In the genomic region with DNA sequence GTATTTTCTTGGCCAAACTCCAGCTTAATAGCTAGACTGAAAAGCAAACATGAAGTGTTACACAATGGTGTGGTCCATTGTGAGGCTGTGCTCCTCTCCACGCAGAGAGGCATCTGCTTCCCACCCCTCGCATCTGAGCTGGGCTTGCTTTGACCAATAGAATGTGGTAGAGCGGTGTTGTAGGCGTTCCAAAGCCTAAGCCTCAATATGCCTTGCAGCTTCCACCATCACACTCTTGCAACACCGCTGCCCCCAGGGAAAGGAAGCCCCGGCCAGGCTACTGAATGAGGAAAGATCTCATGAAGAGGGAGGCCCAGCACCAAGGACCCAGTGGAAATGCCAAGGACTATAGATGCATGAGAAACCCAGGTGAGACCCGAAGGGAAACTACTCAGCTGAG, we compare ENCODE assay signal across 24 cellular contexts. TPM values are rescaled to one million over a fixed set of nuclear protein-coding genes. Genes with fewer than 3 reads are reported as not detected.
A peak's percentile ranks its signal among the peaks of the same experiment; 100 is the strongest.
DNase-seq lines count a peak whose midpoint lies in the region; ATAC-seq and TF ChIP-seq lines count a peak whose summit lies in the region.
"Had no signal": no experiment of that assay in that cellular context is flagged by ENCODE, and none has a peak within 500 bp of the region (broad histone marks: within the 10 kb centered on the region; RNA-seq: fewer than 3 reads in every experiment).

No MANE protein-coding gene starts in this region.

- H3K79me2 ChIP-seq in Loucy (ENCODE audit: insufficient read depth, low read length) = peaks cover 97% of the 10 kb centered on the region

- DNase-seq in AML-193 (lab: John Stamatoyannopoulos, UW) (peak; percentile 64 to 65), SKM-1 (lab: John Stamatoyannopoulos, UW; ENCODE audit: unreplicated experiment) (peak; percentile 80), fibroblast of villous mesenchyme (ENCODE audit: low read depth) (peak; percentile 71), DMS 273 (lab: John Stamatoyannopoulos, UW; ENCODE audit: unreplicated experiment) (no peak), MG63 (no peak), body of pancreas (no peak)
- no peak for DNase-seq in activated effector memory CD4-positive, alpha-beta T cell treated with anti-CD3 and anti-CD28 coated beads, Interleukin-2, amount 50 U/mL, for 16 hours
- DNase-seq: BE2C; Caco-2; CD4-positive, alpha-beta T cell; DMS153; GF-D8; GM23248; KG1; NCI-H1105; NCI-H1694; NCI-H510A; NCI-H82; PC-3; SW 1271 had no signal

- TF ChIP-seq POLR2A in body of pancreas (IDR thresholded peaks at IDR 0.05) = no peak

- peaks cover 6% of the 10 kb centered on the region; the same call in 1 of the 2 replicates for H3K36me3 ChIP-seq in Loucy (ENCODE audit: insufficient read depth, low read length)
- no peaks in the 10 kb centered on the region for H3K36me3 ChIP-seq in MG63
- no peaks in the 10 kb centered on the region for H3K36me3 ChIP-seq in body of pancreas (replicated peaks in 1 of 2; ENCODE audit: insufficient read depth in 1 of 2, low read depth in 2 of 2)
- H3K36me3 ChIP-seq: BE2C, SJSA1 had no signal

- H3K27me3 ChIP-seq in Loucy (ENCODE audit: insufficient read depth, low read length, poor library complexity, severe bottlenecking) (no peaks in the 10 kb centered on the region), MG63 (no peaks in the 10 kb centered on the region), body of pancreas (no peaks in the 10 kb centered on the region)
- H3K27me3 ChIP-seq: BE2C, SJSA1 had no signal

- H3K9me3 ChIP-seq in Loucy (ENCODE audit: insufficient read depth, low read depth, low read length) = no peaks in the 10 kb centered on the region
- no peaks in the 10 kb centered on the region for H3K9me3 ChIP-seq in MG63
- H3K9me3 ChIP-seq in body of pancreas = no peaks in the 10 kb centered on the region
- H3K9me3 ChIP-seq: BE2C, Caco-2, SJSA1 had no signal

- ATAC-seq in body of pancreas = no peak
- ATAC-seq: HepG2, PC-3 had no signal

- H3F3A ChIP-seq in Loucy (ENCODE audit: low read depth) = no peaks in the 10 kb centered on the region

- TF ChIP-seq CTCF in Loucy (conservative IDR thresholded peaks at IDR 0.05; ENCODE audit: low read length) = no peak
- no peak for TF ChIP-seq CTCF in fibroblast of villous mesenchyme (IDR thresholded peaks at IDR 0.05; ENCODE audit: insufficient read depth, low read depth, low read length)
- TF ChIP-seq CTCF in body of pancreas (IDR thresholded peaks at IDR 0.05) = no peak

- no peak overlapping the region for H2AFZ ChIP-seq in Loucy (ENCODE audit: low read length)
- H2AFZ ChIP-seq: GM23248 had no signal

- H3K4me3 ChIP-seq in Loucy (ENCODE audit: low read length, poor library complexity, severe bottlenecking) (no peak overlapping the region), fibroblast of villous mesenchyme (ENCODE audit: low read depth, low read length) (no peak overlapping the region), MG63 (no peak overlapping the region), body of pancreas (no peak overlapping the region)
- H3K4me3 ChIP-seq: GM23248, SJSA1 had no signal

- peaks cover 57% of the 10 kb centered on the region for H3K4me1 ChIP-seq in Loucy (ENCODE audit: insufficient read depth, low read length, poor library complexity, severe bottlenecking)
- H3K4me1 ChIP-seq in body of pancreas = no peaks in the 10 kb centered on the region
- H3K4me1 ChIP-seq: BE2C, Caco-2 had no signal

- H4K20me1 ChIP-seq in Loucy (ENCODE audit: insufficient read depth, low read length, poor library complexity, severe bottlenecking) = peaks cover 79% of the 10 kb centered on the region

- H3K9me2 ChIP-seq in Loucy (replicated peaks; ENCODE audit: low read depth, low read length) = no peaks in the 10 kb centered on the region

- intact Hi-C loops in body of pancreas (cut with DNase I) = no loop called here

- no peak overlapping the region for H3K9ac ChIP-seq in Loucy (ENCODE audit: low read depth, low read length, poor library complexity, severe bottlenecking)
- H3K9ac ChIP-seq: GM23248 had no signal

- H3K4me2 ChIP-seq in Loucy (ENCODE audit: low read depth, low read length, poor library complexity, severe bottlenecking) = peak overlapping the region; percentile 29

- H3K27ac ChIP-seq in body of pancreas = no peak overlapping the region
- H3K27ac ChIP-seq: GM23248, RWPE1, SJSA1 had no signal

- WGBS in body of pancreas, 2 donors = 62 to 74% methylated on average over 7 of the region's 7 CpGs

RNA-seq across cellular contexts. Expression of a gene that starts 9.4 kb away (rescaled TPM):
- 12.1 and 23.2 TPM in 2 replicates for total RNA-seq in fibroblast of villous mesenchyme
- total RNA-seq in MG63 (2014; rRNA removed; shearing (Covaris generic); ENCODE audit: low replicate concordance) = 0.15 and 0.66 TPM in 2 replicates
- total RNA-seq in body of pancreas = 10 to 100 TPM; 15.3 to 20.4 TPM

Comparison
In these comparisons a context has a peak if more than half of its experiments do, and no peak if none do; other contexts are left out.
1. DNase-seq: peak in AML-193 (2 of 2), SKM-1 (single experiment) and fibroblast of villous mesenchyme (single experiment); none in activated effector memory CD4-positive, alpha-beta T cell treated with anti-CD3 and anti-CD28 coated beads, Interleukin-2, amount 50 U/mL, for 16 hours (single experiment), DMS 273 (single experiment), MG63 (single experiment) and body of pancreas (0 of 4).